1 cellular context compared by ENCODE assay signal in the genomic region with DNA sequence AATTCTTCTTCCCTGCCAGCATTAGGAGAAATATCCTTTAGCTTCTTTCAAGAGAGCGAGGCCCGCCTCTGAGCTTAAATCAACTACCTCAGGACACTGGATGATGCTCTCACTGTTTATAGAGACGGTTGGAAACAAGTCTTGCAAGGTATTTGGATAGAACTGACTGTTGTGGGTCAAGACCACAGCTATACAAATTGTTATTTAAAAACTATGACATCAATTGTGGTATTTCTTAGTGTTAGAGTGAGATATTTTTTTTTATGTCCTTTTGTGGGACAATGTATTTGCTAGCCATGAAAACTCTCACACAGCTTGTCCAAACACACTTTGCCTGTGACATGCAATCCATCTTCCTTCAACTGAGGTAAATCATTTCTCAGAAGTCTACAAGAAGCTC.
TF ChIP-seq lines count a peak whose summit lies in the region.

No MANE protein-coding gene starts in this region.

TF ChIP-seq in GM12878, 131 proteins besides CTCF, POLR2A, EP300 and RAD21 (continued from another document):
- TF ChIP-seq, protein P1, sequence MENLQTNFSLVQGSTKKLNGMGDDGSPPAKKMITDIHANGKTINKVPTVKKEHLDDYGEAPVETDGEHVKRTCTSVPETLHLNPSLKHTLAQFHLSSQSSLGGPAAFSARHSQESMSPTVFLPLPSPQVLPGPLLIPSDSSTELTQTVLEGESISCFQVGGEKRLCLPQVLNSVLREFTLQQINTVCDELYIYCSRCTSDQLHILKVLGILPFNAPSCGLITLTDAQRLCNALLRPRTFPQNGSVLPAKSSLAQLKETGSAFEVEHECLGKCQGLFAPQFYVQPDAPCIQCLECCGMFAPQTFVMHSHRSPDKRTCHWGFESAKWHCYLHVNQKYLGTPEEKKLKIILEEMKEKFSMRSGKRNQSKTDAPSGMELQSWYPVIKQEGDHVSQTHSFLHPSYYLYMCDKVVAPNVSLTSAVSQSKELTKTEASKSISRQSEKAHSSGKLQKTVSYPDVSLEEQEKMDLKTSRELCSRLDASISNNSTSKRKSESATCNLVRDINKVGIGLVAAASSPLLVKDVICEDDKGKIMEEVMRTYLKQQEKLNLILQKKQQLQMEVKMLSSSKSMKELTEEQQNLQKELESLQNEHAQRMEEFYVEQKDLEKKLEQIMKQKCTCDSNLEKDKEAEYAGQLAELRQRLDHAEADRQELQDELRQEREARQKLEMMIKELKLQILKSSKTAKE (IDR thresholded peaks at IDR 0.05; ENCODE audit: low read depth, poor library complexity, severe bottlenecking): no peak
- TF ChIP-seq YBX1 (IDR thresholded peaks at IDR 0.05): no peak
TF ChIP-seq in GM12878: peak in this region for 0.
